ENCODE assay signal across 16 cellular contexts in genomic region chr14:101469382-101470251, GRCh38.
DNase-seq lines count a peak whose midpoint lies in the region; ATAC-seq and TF ChIP-seq lines count a peak whose summit lies in the region.
"Had no signal": no experiment of that assay in that cellular context is flagged by ENCODE, and none has a peak within 500 bp of the region (broad histone marks: within the 10 kb centered on the region; RNA-seq: fewer than 3 reads in every experiment).

No MANE protein-coding gene starts in this region.

- H3K27me3 ChIP-seq in right atrium auricular region (no peaks in the 10 kb centered on the region), foreskin keratinocyte (no peaks in the 10 kb centered on the region), SK-N-SH (ENCODE audit: insufficient read depth) (no peaks in the 10 kb centered on the region)
- H3K27me3 ChIP-seq: BLaER1 had no signal

- POLR2A ChIA-PET in SK-N-SH (lab: Yijun Ruan, JAX) = no interaction called here

- 53% methylated on average over 9 of the region's 25 CpGs for WGBS in SK-N-SH (ENCODE audit: low lambda C conversion rate)

- TF ChIP-seq CTCF in right atrium auricular region (IDR thresholded peaks at IDR 0.05) (no peak), coronary artery (IDR thresholded peaks at IDR 0.05) (no peak), foreskin keratinocyte (conservative IDR thresholded peaks at IDR 0.05) (no peak), SK-N-SH (IDR thresholded peaks at IDR 0.05) (no peak)

- H2AFZ ChIP-seq in SK-N-SH (ENCODE audit: low read depth) = no peak overlapping the region
- H2AFZ ChIP-seq: GM23338 had no signal

- ATAC-seq in left cardiac atrium (no peak), foreskin keratinocyte (no peak), HG03097 (IDR thresholded peaks at IDR 0.05; ENCODE audit: low FRiP score, unreplicated experiment) (no peak)
- ATAC-seq: GM23338 had no signal

- H3K4me2 ChIP-seq in SK-N-SH = no peak overlapping the region
- H3K4me2 ChIP-seq: BLaER1, GM23338 had no signal

- no peaks in the 10 kb centered on the region for H3K79me2 ChIP-seq in SK-N-SH (ENCODE audit: insufficient read depth)

- TF ChIP-seq EP300 in SK-N-SH (IDR thresholded peaks at IDR 0.05; ENCODE audit: borderline replicate concordance in 1 of 2, low read depth in 1 of 2, low read length in 1 of 2) = no peak

- CTCF ChIA-PET in SK-N-SH (lab: Yijun Ruan, JAX) = no interaction called here

- H3K36me3 ChIP-seq in right atrium auricular region (no peaks in the 10 kb centered on the region), SK-N-SH (replicated peaks in 1 of 2; ENCODE audit: control insufficient read depth in 1 of 2, insufficient read depth in 2 of 2, low read length in 1 of 2) (no peaks in the 10 kb centered on the region)
- H3K36me3 ChIP-seq: BLaER1 had no signal

- no peaks in the 10 kb centered on the region for H4K20me1 ChIP-seq in SK-N-SH (ENCODE audit: insufficient read depth)
- H4K20me1 ChIP-seq: BLaER1 had no signal

- H3K9me2 ChIP-seq in SK-N-SH = no peaks in the 10 kb centered on the region

- no peak for TF ChIP-seq RAD21 in SK-N-SH (IDR thresholded peaks at IDR 0.05; ENCODE audit: low read length)

- H3K27ac ChIP-seq in right atrium auricular region = no peak overlapping the region
- H3K27ac ChIP-seq in coronary artery = no peak overlapping the region
- H3K27ac ChIP-seq in foreskin keratinocyte = no peak overlapping the region
- H3K27ac ChIP-seq in SK-N-SH (ENCODE audit: low read depth in 2 of 2, low read length in 1 of 2) = no peak overlapping the region
- H3K27ac ChIP-seq: BLaER1, HL-60 had no signal

- H3K4me1 ChIP-seq in right atrium auricular region (no peaks in the 10 kb centered on the region), foreskin keratinocyte (no peaks in the 10 kb centered on the region), SK-N-SH (ENCODE audit: control insufficient read depth in 1 of 2, insufficient read depth in 2 of 2, low read depth in 1 of 2, low read length in 1 of 2) (peaks cover 0 to 4% of the 10 kb centered on the region in 2 experiments; a peak in 1 of 4 replicates)
- H3K4me1 ChIP-seq: BLaER1 had no signal

- H3F3A ChIP-seq in SK-N-SH (replicated peaks; ENCODE audit: insufficient read depth) = no peaks in the 10 kb centered on the region

- H3K9me3 ChIP-seq in right atrium auricular region (no peaks in the 10 kb centered on the region), SK-N-SH (no peaks in the 10 kb centered on the region)
- H3K9me3 ChIP-seq: BLaER1 had no signal

- H3K4me3 ChIP-seq in right atrium auricular region (no peak overlapping the region), coronary artery (no peak overlapping the region), SK-N-SH (ENCODE audit: low read depth in 2 of 2, low read length in 1 of 2) (no peak overlapping the region)
- H3K4me3 ChIP-seq: BLaER1, GM23338 had no signal

- no peak overlapping the region for H3K9ac ChIP-seq in SK-N-SH
- H3K9ac ChIP-seq: BLaER1 had no signal

- DNase-seq in right atrium auricular region (ENCODE audit: low spot score) (peak; percentile 55), left cardiac atrium (no peak), coronary artery (ENCODE audit: low spot score) (peak; percentile 67), posterior vena cava (ENCODE audit: low spot score) (peak; percentile 49), foreskin keratinocyte (no peak), SK-N-SH (no peak)
- DNase-seq: CD8-positive, alpha-beta memory T cell; NCI-H1694 treated with DMSO at 0.1 percent for 48 hours; NCI-H2171; NCI-H446 treated with DMSO at 0.1 percent for 48 hours; NCI-H774; SHP77 treated with DMSO at 0.1 percent for 48 hours had no signal

- intact Hi-C loops in left cardiac atrium (cut with DNase I) = no loop called here
- intact Hi-C loops in posterior vena cava (cut with DNase I) = no loop called here

TF ChIP-seq in SK-N-SH, 30 proteins besides CTCF, POLR2A, EP300 and RAD21:
- TF ChIP-seq ELF1 (IDR thresholded peaks at IDR 0.05) (no peak), ZBTB33 (IDR thresholded peaks at IDR 0.05; ENCODE audit: borderline replicate concordance, low read depth) (no peak), MEF2A (IDR thresholded peaks at IDR 0.05; ENCODE audit: borderline replicate concordance, low read depth) (no peak), PBX3 (IDR thresholded peaks at IDR 0.05) (no peak), MXI1 (IDR thresholded peaks at IDR 0.05; ENCODE audit: low read depth, low read length) (no peak), NRF1 (IDR thresholded peaks at IDR 0.05; ENCODE audit: low read depth, low read length) (no peak), RCOR1 (IDR thresholded peaks at IDR 0.05; ENCODE audit: low read length) (no peak), USF1 (IDR thresholded peaks at IDR 0.05; ENCODE audit: borderline replicate concordance, low read depth) (no peak), TCF12 (IDR thresholded peaks at IDR 0.05) (no peak), TEAD4 (IDR thresholded peaks at IDR 0.05; ENCODE audit: borderline replicate concordance, insufficient read depth) (no peak), JUND (IDR thresholded peaks at IDR 0.05) (no peak)

Comparison
In these comparisons a context has a peak if more than half of its experiments do, and no peak if none do; other contexts are left out.
1. DNase-seq: peak in right atrium auricular region (single experiment), coronary artery (single experiment) and posterior vena cava (single experiment); none in left cardiac atrium (single experiment), foreskin keratinocyte (0 of 2) and SK-N-SH (single experiment).